Comparison of ENCODE assay signal across 1 cellular context in genomic region chr2:237550057-237550415, GRCh38.
TF ChIP-seq lines count a peak whose summit lies in the region.

No MANE protein-coding gene starts in this region.

TF ChIP-seq in HepG2, 621 proteins besides CTCF, POLR2A, EP300 and RAD21 (continued from another document):
- 0 out of 2 replicates have a peak, but pooled peaks have one; percentile 39 for TF ChIP-seq HNF1B (CRISPR knock-in tag; IDR thresholded peaks at IDR 0.05)
- peak; percentile 41; the same call in 1 of the 2 replicates for TF ChIP-seq MAFG (CRISPR knock-in tag; IDR thresholded peaks at IDR 0.05)
- TF ChIP-seq ZNF205 (CRISPR knock-in tag; IDR thresholded peaks at IDR 0.05) = no peak
- no peak for TF ChIP-seq E2F5 (CRISPR knock-in tag; conservative IDR thresholded peaks at IDR 0.05)
- TF ChIP-seq ZBTB8A (CRISPR knock-in tag; IDR thresholded peaks at IDR 0.05; ENCODE audit: borderline replicate concordance, low read depth) = no peak
- 0 out of 2 replicates have a peak, but pooled peaks have one; percentile 47 for TF ChIP-seq ZNF607 (CRISPR knock-in tag; IDR thresholded peaks at IDR 0.05; ENCODE audit: borderline replicate concordance)
- TF ChIP-seq ZNF280B (CRISPR knock-in tag; IDR thresholded peaks at IDR 0.05; ENCODE audit: borderline replicate concordance) = 0 out of 2 replicates have a peak, but pooled peaks have one; percentile 7
- 0 out of 2 replicates have a peak, but pooled peaks have one; percentile 4 for TF ChIP-seq MTA1 (CRISPR knock-in tag; IDR thresholded peaks at IDR 0.05; ENCODE audit: borderline replicate concordance)
